16 cellular contexts compared by ENCODE assay signal in the genomic region with DNA sequence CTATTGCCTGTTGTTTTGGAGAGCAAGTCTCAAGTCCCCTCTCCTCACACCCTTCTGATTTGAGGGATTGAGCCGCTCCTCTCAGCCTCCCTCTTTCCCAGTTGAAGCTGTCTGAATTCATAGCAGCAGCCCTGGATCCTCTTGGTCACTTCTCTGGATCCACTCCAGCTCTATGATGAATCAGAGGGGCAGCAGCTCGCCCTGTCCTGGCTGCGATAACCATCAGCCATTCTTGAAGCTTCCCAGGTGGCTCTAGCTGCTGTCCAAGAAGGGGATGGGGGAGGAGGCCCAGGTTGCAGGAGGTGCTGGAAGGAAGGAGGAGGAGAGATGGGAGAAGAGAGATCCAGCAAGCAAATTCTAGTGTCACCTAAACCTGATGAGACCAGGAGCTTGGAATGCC. TPM values are rescaled to one million over a fixed set of nuclear protein-coding genes. Genes with fewer than 3 reads are reported as not detected.
DNase-seq lines count a peak whose midpoint lies in the region; ATAC-seq and TF ChIP-seq lines count a peak whose summit lies in the region.
"Had no signal": no experiment of that assay in that cellular context is flagged by ENCODE, and none has a peak within 500 bp of the region (broad histone marks: within the 10 kb centered on the region; RNA-seq: fewer than 3 reads in every experiment).

No MANE protein-coding gene starts in this region.

- no peak overlapping the region for H3K27ac ChIP-seq in endodermal cell (ENCODE audit: low read depth, low read length)
- H3K27ac ChIP-seq: PC-9, tibial artery had no signal

- peaks cover 90% of the 10 kb centered on the region for H3K36me3 ChIP-seq in endodermal cell (ENCODE audit: control insufficient read depth, insufficient read depth, low read length)

- no peak overlapping the region for H3K4me3 ChIP-seq in endodermal cell (ENCODE audit: low read length)
- H3K4me3 ChIP-seq: GM23338, PC-9, tibial artery had no signal

- H3K9ac ChIP-seq in endodermal cell (ENCODE audit: extremely low read depth, low read length, poor library complexity, severe bottlenecking), result no peak overlapping the region

- H3K27me3 Mint-ChIP-seq in activated CD4-positive, alpha-beta T cell treated with anti-CD3 and anti-CD28 coated beads, Interleukin-2, amount 10 ng/mL, durations not matched to agents 24 days and 14 days, result no peaks in the 10 kb centered on the region
- no peaks in the 10 kb centered on the region for H3K27me3 Mint-ChIP-seq in T-helper 17 cell
- no peaks in the 10 kb centered on the region for H3K27me3 Mint-ChIP-seq in endodermal cell (ENCODE audit: insufficient read depth)
- no peaks in the 10 kb centered on the region for H3K27me3 Mint-ChIP-seq in osteocyte (ENCODE audit: unreplicated experiment)

- H3K4me1 Mint-ChIP-seq in activated CD4-positive, alpha-beta T cell treated with anti-CD3 and anti-CD28 coated beads, Interleukin-2, amount 10 ng/mL, durations not matched to agents 24 days and 14 days, result peaks cover 10% of the 10 kb centered on the region
- H3K4me1 Mint-ChIP-seq in T-helper 17 cell (peaks cover 36% of the 10 kb centered on the region), endodermal cell (peaks cover 33% of the 10 kb centered on the region), osteocyte (ENCODE audit: unreplicated experiment) (peaks cover 3% of the 10 kb centered on the region)

- H3K27ac Mint-ChIP-seq in activated CD4-positive, alpha-beta T cell treated with anti-CD3 and anti-CD28 coated beads, Interleukin-2, amount 10 ng/mL, durations not matched to agents 24 days and 14 days, result peak overlapping the region; percentile 32
- H3K27ac Mint-ChIP-seq in T-helper 17 cell (peak overlapping the region; percentile 82), endodermal cell (no peak overlapping the region), osteocyte (ENCODE audit: unreplicated experiment) (peak overlapping the region; percentile 14)
- H3K27ac Mint-ChIP-seq: GM23338 had no signal

- whole genome bisulfite sequencing in endodermal cell (ENCODE audit: insufficient coverage in 1 of 2, insufficient read length in 1 of 2), 2 experiments, result 94 to 95% methylated on average over 3 of the region's 3 CpGs

- no peak for TF ChIP-seq CTCF in endodermal cell (conservative IDR thresholded peaks at IDR 0.05)
- TF ChIP-seq CTCF in osteocyte (IDR thresholded peaks at IDR 0.05), result no peak

- H3K4me3 Mint-ChIP-seq in activated CD4-positive, alpha-beta T cell treated with anti-CD3 and anti-CD28 coated beads, Interleukin-2, amount 10 ng/mL, durations not matched to agents 24 days and 14 days, result no peak overlapping the region
- H3K4me3 Mint-ChIP-seq in T-helper 17 cell (no peak overlapping the region), endodermal cell (no peak overlapping the region), osteocyte (ENCODE audit: unreplicated experiment) (no peak overlapping the region)
- H3K4me3 Mint-ChIP-seq: GM23338 had no signal

- DNase-seq in activated CD4-positive, alpha-beta T cell treated with anti-CD3 and anti-CD28 coated beads, Interleukin-2, amount 10 ng/mL, durations not matched to agents 24 days and 14 days, result no peak
- no peak for DNase-seq in activated CD4-positive, alpha-beta T cell treated with anti-CD3 and anti-CD28 coated beads, Interleukin-2, amount 50 U/mL, for 1 hour
- DNase-seq in T-helper 17 cell (no peak), endodermal cell (peak; percentile 31), osteocyte (ENCODE audit: extremely low spot score, unreplicated experiment) (peak; percentile 40), T-helper 2 cell (no peak), GM19238 (ENCODE audit: insufficient read length, low spot score) (no peak)
- DNase-seq in activated effector memory CD4-positive, alpha-beta T cell treated with anti-CD3 and anti-CD28 coated beads, Interleukin-2, amount 50 U/mL, for 16 hours, result no peak
- DNase-seq: 8988T, cerebellar nuclear complex, foreskin melanocyte, NCI-H446, T-helper 9 cell, tibial artery had no signal

- peaks cover 44% of the 10 kb centered on the region for H3K36me3 Mint-ChIP-seq in activated CD4-positive, alpha-beta T cell treated with anti-CD3 and anti-CD28 coated beads, Interleukin-2, amount 10 ng/mL, durations not matched to agents 24 days and 14 days (ENCODE audit: low read depth)
- H3K36me3 Mint-ChIP-seq in T-helper 17 cell (ENCODE audit: low read depth), result peaks cover 5% of the 10 kb centered on the region
- peaks cover 41% of the 10 kb centered on the region for H3K36me3 Mint-ChIP-seq in endodermal cell (ENCODE audit: low read depth)
- H3K36me3 Mint-ChIP-seq in osteocyte (ENCODE audit: unreplicated experiment), result peaks cover 16% of the 10 kb centered on the region

- peaks cover 6% of the 10 kb centered on the region for H3K4me1 ChIP-seq in endodermal cell (ENCODE audit: control insufficient read depth, insufficient read depth, low read length)

- intact Hi-C loops in activated CD4-positive, alpha-beta T cell treated with anti-CD3 and anti-CD28 coated beads, Interleukin-2, amount 10 ng/mL, durations not matched to agents 24 days and 14 days (cut with micrococcal nuclease), result no loop called here

- H3K9me3 ChIP-seq in T-helper 17 cell (ENCODE audit: control insufficient read depth, low read length, poor library complexity, severe bottlenecking) (no peaks in the 10 kb centered on the region), endodermal cell (ENCODE audit: control insufficient read depth, low read length) (no peaks in the 10 kb centered on the region)
- H3K9me3 ChIP-seq: tibial artery had no signal

- no peaks in the 10 kb centered on the region for H3K9me3 Mint-ChIP-seq in activated CD4-positive, alpha-beta T cell treated with anti-CD3 and anti-CD28 coated beads, Interleukin-2, amount 10 ng/mL, durations not matched to agents 24 days and 14 days
- H3K9me3 Mint-ChIP-seq in endodermal cell (no peaks in the 10 kb centered on the region), osteocyte (ENCODE audit: unreplicated experiment) (no peaks in the 10 kb centered on the region)
- H3K9me3 Mint-ChIP-seq: GM23338 had no signal

- no peak for ATAC-seq in T-helper 17 cell
- ATAC-seq: GM23338 had no signal

- H3K27me3 ChIP-seq in endodermal cell (ENCODE audit: control insufficient read depth, insufficient read depth, low read length, poor library complexity, severe bottlenecking), result no peaks in the 10 kb centered on the region
- H3K27me3 ChIP-seq: tibial artery had no signal

RNA-seq across cellular contexts. Expression of a gene that starts 31.3 kb away (rescaled TPM):
- not detected in 2 replicates for total RNA-seq in activated CD4-positive, alpha-beta T cell treated with anti-CD3 and anti-CD28 coated beads, Interleukin-2, amount 10 ng/mL, durations not matched to agents 24 days and 14 days
- total RNA-seq in T-helper 17 cell (not detected), endodermal cell (under 1 TPM in 1 of 2 donors, not detected in 1; 0.44 TPM), osteocyte (0.13 and 0.19 TPM in 2 replicates)
- 9.7 TPM for polyA plus RNA-seq in endodermal cell (2013, experiment 1 of 2)
- 8.9 TPM for polyA plus RNA-seq in endodermal cell (2013, experiment 2 of 2)

RNA-seq across cellular contexts. Expression of a gene that starts 59.1 kb away (rescaled TPM):
- total RNA-seq in activated CD4-positive, alpha-beta T cell treated with anti-CD3 and anti-CD28 coated beads, Interleukin-2, amount 10 ng/mL, durations not matched to agents 24 days and 14 days, result 307 and 321 TPM in 2 replicates
- total RNA-seq in T-helper 17 cell (100 to 1,000 TPM; 371 to 385 TPM), endodermal cell (100 to 1,000 TPM; 274 to 283 TPM), osteocyte (214 and 216 TPM in 2 replicates)
- polyA plus RNA-seq in endodermal cell (2013, experiment 1 of 2), result 237 TPM
- polyA plus RNA-seq in endodermal cell (2013, experiment 2 of 2), result 233 TPM

Comparison
In these comparisons a context has a peak if more than half of its experiments do, and no peak if none do; other contexts are left out.
1. DNase-seq: peak in endodermal cell (single experiment) and osteocyte (single experiment); none in activated CD4-positive, alpha-beta T cell treated with anti-CD3 and anti-CD28 coated beads, Interleukin-2, amount 10 ng/mL, durations not matched to agents 24 days and 14 days (single experiment), activated CD4-positive, alpha-beta T cell treated with anti-CD3 and anti-CD28 coated beads, Interleukin-2, amount 50 U/mL, for 1 hour (single experiment), T-helper 17 cell (0 of 3), T-helper 2 cell (0 of 5), activated effector memory CD4-positive, alpha-beta T cell treated with anti-CD3 and anti-CD28 coated beads, Interleukin-2, amount 50 U/mL, for 16 hours (single experiment) and GM19238 (single experiment).